ENCODE assay signal across 15 cellular contexts in the genomic region with DNA sequence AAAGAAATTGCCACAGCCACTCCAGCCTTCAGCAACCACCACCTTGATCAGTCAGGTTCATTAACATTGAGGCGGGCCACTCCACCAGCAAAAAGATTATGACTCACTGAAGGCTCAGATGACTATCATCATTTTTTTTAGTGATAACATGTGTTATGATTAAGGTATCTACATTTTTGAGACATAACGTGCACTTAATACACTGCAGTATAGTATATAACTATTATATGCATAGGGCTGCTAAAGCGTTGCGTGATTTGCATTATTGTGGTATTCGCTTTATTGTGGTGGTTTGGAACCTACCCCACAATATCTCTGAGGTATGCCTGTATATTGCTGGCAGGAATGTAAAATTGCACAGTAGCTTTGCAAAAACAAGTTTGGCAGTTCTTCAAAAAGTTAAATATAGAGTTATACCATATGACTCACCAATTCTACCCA. TPM values are rescaled to one million over a fixed set of nuclear protein-coding genes. Genes with fewer than 3 reads are reported as not detected.
DNase-seq lines count a peak whose midpoint lies in the region; ATAC-seq and TF ChIP-seq lines count a peak whose summit lies in the region.
"Had no signal": no experiment of that assay in that cellular context is flagged by ENCODE, and none has a peak within 500 bp of the region (broad histone marks: within the 10 kb centered on the region; RNA-seq: fewer than 3 reads in every experiment).

No MANE protein-coding gene starts in this region.

- H3K4me1 Mint-ChIP-seq in GM23338 = peaks cover 9% of the 10 kb centered on the region

- H3K4me2 ChIP-seq in fibroblast of lung (ENCODE audit: extremely low read depth, insufficient read depth, low read length) (no peak overlapping the region), GM23338 (no peak overlapping the region)

- H3K4me1 ChIP-seq in fibroblast of lung (ENCODE audit: control insufficient read depth, extremely low read depth, insufficient read depth, low read length) (no peaks in the 10 kb centered on the region), GM23338 (ENCODE audit: insufficient read depth) (no peaks in the 10 kb centered on the region; the same call in 1 of the 2 replicates)
- H3K4me1 ChIP-seq: pancreas had no signal

- H4K20me1 ChIP-seq in fibroblast of lung (ENCODE audit: control insufficient read depth, extremely low read depth, insufficient read depth, low read length) (no peaks in the 10 kb centered on the region), GM23338 (replicated peaks; ENCODE audit: insufficient read depth) (no peaks in the 10 kb centered on the region)

- TF ChIP-seq CTCF in AG09309 (IDR thresholded peaks at IDR 0.05; ENCODE audit: control insufficient read depth, insufficient read depth, low read depth, low read length, missing control alignments) (peak; percentile 25), fibroblast of lung (conservative IDR thresholded peaks at IDR 0.05 in 1 of 2, IDR thresholded peaks at IDR 0.05 in 1 of 2; ENCODE audit: low read depth in 1 of 2, low read length in 2 of 2) (peak in 1 of 2 donors; percentile 24), GM23338 (conservative IDR thresholded peaks at IDR 0.05; ENCODE audit: low read depth in 2 of 2) (no peak)

- H3K27me3 ChIP-seq in fibroblast of lung (ENCODE audit: control insufficient read depth, insufficient read depth, low read length) (no peaks in the 10 kb centered on the region), GM23338 (ENCODE audit: insufficient read depth) (no peaks in the 10 kb centered on the region)
- H3K27me3 ChIP-seq: pancreas had no signal

- no peaks in the 10 kb centered on the region for H3K9me3 ChIP-seq in fibroblast of lung (ENCODE audit: control insufficient read depth, insufficient read depth, low read depth, low read length)
- H3K9me3 ChIP-seq: pancreas had no signal

- H3K27ac ChIP-seq in fibroblast of lung (ENCODE audit: insufficient read depth, low read length) = no peak overlapping the region
- H3K27ac ChIP-seq in GM23338 (ENCODE audit: low read depth) = no peak overlapping the region
- H3K27ac ChIP-seq: pancreas had no signal

- peaks cover 18% of the 10 kb centered on the region for H3K27me3 Mint-ChIP-seq in GM23338 (ENCODE audit: insufficient read depth, low read depth, poor library complexity)
- H3K27me3 Mint-ChIP-seq: stimulated activated naive CD8-positive, alpha-beta T cell treated with anti-CD3 and anti-CD28 coated beads, Interleukin-15, amount 100 ng/mL, for 72 hours had no signal

- H3K4me3 ChIP-seq in AG09309 (ENCODE audit: control insufficient read depth, low read depth, low read length) (no peak overlapping the region), fibroblast of lung (replicated peaks in 1 of 4; ENCODE audit: control extremely low read depth in 1 of 4, insufficient read depth in 1 of 4, low read depth in 3 of 4, low read length in 4 of 4) (no peak overlapping the region), GM23338 (no peak overlapping the region)
- H3K4me3 ChIP-seq: pancreas had no signal

- peaks cover 7% of the 10 kb centered on the region for H3K36me3 Mint-ChIP-seq in GM23338 (ENCODE audit: low read depth)

- H3F3A ChIP-seq in GM23338 (replicated peaks; ENCODE audit: low read depth) = 0 out of 2 replicates have a peak, but pooled peaks cover 4% of the 10 kb centered on the region

- no peak overlapping the region for H3K27ac Mint-ChIP-seq in GM23338
- H3K27ac Mint-ChIP-seq: activated naive CD4-positive, alpha-beta T cell treated with anti-CD3 and anti-CD28 coated beads, Interleukin-2, amount 50 U/mL, for 72 hours; stimulated activated naive CD8-positive, alpha-beta T cell treated with anti-CD3 and anti-CD28 coated beads, Interleukin-15, amount 100 ng/mL, for 72 hours had no signal

- H3K9ac ChIP-seq in fibroblast of lung (ENCODE audit: insufficient read depth, low read length) = no peak overlapping the region

- H3K79me2 ChIP-seq in fibroblast of lung (ENCODE audit: control insufficient read depth, insufficient read depth, low read length) (no peaks in the 10 kb centered on the region), GM23338 (replicated peaks; ENCODE audit: insufficient read depth) (no peaks in the 10 kb centered on the region)

- no peak overlapping the region for H2AFZ ChIP-seq in fibroblast of lung (ENCODE audit: low read length)
- no peak overlapping the region for H2AFZ ChIP-seq in GM23338

- DNase-seq in AG09309 (ENCODE audit: low read depth) (no peak), HCEC 1CT (peak; percentile 74), RPMI8226 (peak; percentile 44), fibroblast of lung (ENCODE audit: low read depth in 2 of 2) (peak; percentile 56 to 85), GM23338 (ENCODE audit: low spot score) (no peak), NCI-H187 treated with DMSO at 0.1 percent for 48 hours (lab: John Stamatoyannopoulos, UW) (no peak), activated gamma-delta T cell (lab: John Stamatoyannopoulos, UW) (no peak), NCI-H146 treated with DMSO at 0.1 percent for 48 hours (lab: John Stamatoyannopoulos, UW; ENCODE audit: unreplicated experiment) (no peak)
- DNase-seq: activated CD4-positive, alpha-beta T cell treated with anti-CD3 and anti-CD28 coated beads, Interleukin-2, amount 50 U/mL, for 48 hours; CD8-positive, alpha-beta memory T cell; effector memory CD4-positive, alpha-beta T cell; pancreas; stimulated activated CD4-positive, alpha-beta T cell treated with anti-CD3 and anti-CD28 coated beads, Interleukin-4, amount 100 ng/mL, for 4 hours; stimulated activated naive CD8-positive, alpha-beta T cell treated with anti-CD3 and anti-CD28 coated beads, Interleukin-15, amount 100 ng/mL, for 72 hours had no signal

- H3K36me3 ChIP-seq in fibroblast of lung (ENCODE audit: control insufficient read depth, insufficient read depth, low read length) (no peaks in the 10 kb centered on the region), GM23338 (ENCODE audit: insufficient read depth) (no peaks in the 10 kb centered on the region)
- H3K36me3 ChIP-seq: pancreas had no signal

- ATAC-seq in GM23338 = no peak
- ATAC-seq: pancreas; stimulated activated naive CD8-positive, alpha-beta T cell treated with anti-CD3 and anti-CD28 coated beads, Interleukin-15, amount 100 ng/mL, for 72 hours had no signal

- no peaks in the 10 kb centered on the region for H3K9me2 ChIP-seq in GM23338 (ENCODE audit: insufficient read depth)

- peaks cover 15% of the 10 kb centered on the region; the same call in 2 of the 3 replicates for H3K9me3 Mint-ChIP-seq in GM23338
- H3K9me3 Mint-ChIP-seq: activated naive CD4-positive, alpha-beta T cell treated with anti-CD3 and anti-CD28 coated beads, Interleukin-2, amount 50 U/mL, for 72 hours; CD8-positive, alpha-beta memory T cell; stimulated activated naive CD8-positive, alpha-beta T cell treated with anti-CD3 and anti-CD28 coated beads, Interleukin-15, amount 100 ng/mL, for 72 hours had no signal

- H3K4me3 Mint-ChIP-seq in GM23338 = no peak overlapping the region
- H3K4me3 Mint-ChIP-seq: stimulated activated naive CD8-positive, alpha-beta T cell treated with anti-CD3 and anti-CD28 coated beads, Interleukin-15, amount 100 ng/mL, for 72 hours had no signal

TF ChIP-seq in GM23338, 12 proteins besides CTCF, POLR2A, EP300 and RAD21 (continues in another document):
- no peak for TF ChIP-seq EZH2phosphoT487 (IDR thresholded peaks at IDR 0.05; ENCODE audit: unreplicated experiment)

RNA-seq across cellular contexts. Expression of gene RIPK1, which starts 6.8 kb away (rescaled TPM):
- 20.3 and 22.1 TPM in 2 replicates for total RNA-seq in fibroblast of lung
- polyA plus RNA-seq in fibroblast of lung (24.9 and 29.3 TPM in 2 replicates), GM23338 (2016; fragmentation: Nextera tagmentation; extraction: Ambion mirVana) (4.9 and 5.7 TPM in 2 replicates)
- polyA plus RNA-seq in fibroblast of lung (2012) = 19.5 and 23.3 TPM in 2 replicates
- polyA minus RNA-seq in fibroblast of lung (ENCODE audit: low replicate concordance) = 9.0 and 9.3 TPM in 2 replicates
- total RNA-seq in GM23338 (2014; rRNA removed; shearing (Covaris generic)) = 16.7 and 19.4 TPM in 2 replicates

RNA-seq across cellular contexts. Expression of gene BPHL, which starts 57.0 kb away (rescaled TPM):
- total RNA-seq in fibroblast of lung = 15.2 and 20.6 TPM in 2 replicates
- polyA plus RNA-seq in fibroblast of lung (15.5 and 16.6 TPM in 2 replicates), GM23338 (2016; fragmentation: Nextera tagmentation; extraction: Ambion mirVana) (38.4 and 45.5 TPM in 2 replicates)
- polyA plus RNA-seq in fibroblast of lung (2012) = 13.7 and 14.4 TPM in 2 replicates
- 4.8 and 13.7 TPM in 2 replicates for polyA minus RNA-seq in fibroblast of lung (ENCODE audit: low replicate concordance)
- 22.8 and 29.2 TPM in 2 replicates for total RNA-seq in GM23338 (2014; rRNA removed; shearing (Covaris generic))

Comparison
In these comparisons a context has a peak if more than half of its experiments do, and no peak if none do; other contexts are left out.
1. DNase-seq: peak in HCEC 1CT (single experiment), RPMI8226 (single experiment) and fibroblast of lung (2 of 2); none in AG09309 (single experiment), GM23338 (single experiment), NCI-H187 treated with DMSO at 0.1 percent for 48 hours (single experiment), activated gamma-delta T cell (single experiment) and NCI-H146 treated with DMSO at 0.1 percent for 48 hours (single experiment).